8 cellular contexts compared by ENCODE assay signal in genomic region chr12:31682136-31682962, GRCh38. TPM values are rescaled to one million over a fixed set of nuclear protein-coding genes. Genes with fewer than 3 reads are reported as not detected.
DNase-seq lines count a peak whose midpoint lies in the region; ATAC-seq and TF ChIP-seq lines count a peak whose summit lies in the region.

No MANE protein-coding gene starts in this region.

- H3K79me2 ChIP-seq in DND-41 (ENCODE audit: insufficient read depth, low read length) (no peaks in the 10 kb centered on the region), KMS-11 (ENCODE audit: insufficient read depth, low read depth) (no peaks in the 10 kb centered on the region)

- H3K4me1 ChIP-seq in DND-41 (ENCODE audit: insufficient read depth, low read length): peaks cover 12% of the 10 kb centered on the region
- peaks cover 9% of the 10 kb centered on the region for H3K4me1 ChIP-seq in KMS-11 (ENCODE audit: low read depth, poor library complexity, severe bottlenecking)
- no peaks in the 10 kb centered on the region for H3K4me1 ChIP-seq in upper lobe of left lung

- TF ChIP-seq POLR2A in upper lobe of left lung (IDR thresholded peaks at IDR 0.05): no peak

- peak; percentile 80 for DNase-seq in DND-41
- peak; percentile 93 for DNase-seq in OCI-M1 (lab: John Stamatoyannopoulos, UW)
- DNase-seq in activated T-cell treated with anti-CD3 and anti-CD28 coated beads for 24 hours (ENCODE audit: low read depth): peak; percentile 66
- peak; percentile 78 for DNase-seq in fibroblast of gingiva (ENCODE audit: low read depth)
- DNase-seq in non-pigmented ciliary epithelial cell (ENCODE audit: low read depth): peak; percentile 45
- DNase-seq in upper lobe of left lung: peak in 1 of 2 donors; percentile 77

- TF ChIP-seq CTCF in DND-41 (IDR thresholded peaks at IDR 0.05; ENCODE audit: borderline replicate concordance, extremely low read depth, low read length, poor library complexity, severe bottlenecking) (peak; percentile 89), KMS-11 (conservative IDR thresholded peaks at IDR 0.05; ENCODE audit: low read depth, low read length) (peak; percentile 87), upper lobe of left lung (IDR thresholded peaks at IDR 0.05) (peak; percentile 34 to 74 (median 66))

- peak overlapping the region; percentile 53; the same call in 1 of the 2 replicates for H3K27ac ChIP-seq in DND-41 (ENCODE audit: low read length)
- H3K27ac ChIP-seq in KMS-11: no peak overlapping the region
- no peak overlapping the region for H3K27ac ChIP-seq in upper lobe of left lung

- H3K36me3 ChIP-seq in DND-41 (ENCODE audit: insufficient read depth, low read length) (peaks cover 12% of the 10 kb centered on the region), KMS-11 (ENCODE audit: insufficient read depth) (no peaks in the 10 kb centered on the region), upper lobe of left lung (peaks cover 0 to 12% (median 2%) of the 10 kb centered on the region in 4 donors)

- no peak for TF ChIP-seq EP300 in upper lobe of left lung (IDR thresholded peaks at IDR 0.05)

- H2AFZ ChIP-seq in DND-41 (ENCODE audit: low read depth, low read length) (no peak overlapping the region), KMS-11 (ENCODE audit: low read depth) (peak overlapping the region; percentile 7; the same call in 1 of the 2 replicates)

- peaks cover 4% of the 10 kb centered on the region for H3K9me3 ChIP-seq in DND-41 (ENCODE audit: insufficient read depth, low read length, severe bottlenecking)
- peaks cover 0 to 22% (median 20%) of the 10 kb centered on the region in 4 donors for H3K9me3 ChIP-seq in upper lobe of left lung

- H3K27me3 ChIP-seq in DND-41 (ENCODE audit: insufficient read depth, low read length, poor library complexity): no peaks in the 10 kb centered on the region
- H3K27me3 ChIP-seq in KMS-11 (ENCODE audit: insufficient read depth, low read depth): no peaks in the 10 kb centered on the region
- no peaks in the 10 kb centered on the region for H3K27me3 ChIP-seq in upper lobe of left lung

- H3K4me3 ChIP-seq in DND-41 (ENCODE audit: low read depth in 1 of 2, low read length in 2 of 2) (no peak overlapping the region), KMS-11 (IDR thresholded peaks at IDR 0.05; ENCODE audit: insufficient read depth, low read depth, low read length) (no peak overlapping the region), upper lobe of left lung (no peak overlapping the region)

- ATAC-seq in DND-41 (ENCODE audit: insufficient read depth, low read depth) (peak; percentile 88), GM21786 (IDR thresholded peaks at IDR 0.05; ENCODE audit: unreplicated experiment) (peak; percentile 84), upper lobe of left lung (ENCODE audit: low FRiP score in 2 of 2) (peak; percentile 69 to 84)

- WGBS in upper lobe of left lung, 2 donors: 66 to 69% methylated on average over 10 of the region's 10 CpGs

- H3K4me2 ChIP-seq in DND-41 (ENCODE audit: insufficient read depth, low read length) (no peak overlapping the region), KMS-11 (no peak overlapping the region)

- H4K20me1 ChIP-seq in DND-41 (ENCODE audit: insufficient read depth, low read length) (no peaks in the 10 kb centered on the region), KMS-11 (ENCODE audit: insufficient read depth) (no peaks in the 10 kb centered on the region)

- H3K9ac ChIP-seq in DND-41 (ENCODE audit: low read depth, low read length) (no peak overlapping the region), KMS-11 (no peak overlapping the region)

RNA-seq across cellular contexts. Expression of gene ETFBKMT, which starts 22.9 kb away (rescaled TPM):
- 1 to 10 TPM; 2.1 to 7.3 (median 4.3) TPM for total RNA-seq in upper lobe of left lung

RNA-seq across cellular contexts. Expression of gene AMN1, which starts 46.5 kb away (rescaled TPM):
- 10 to 100 TPM in 1 of 6 donors, 1 to 10 TPM in 5; 2.1 to 15.9 (median 5.7) TPM for total RNA-seq in upper lobe of left lung
